In the genomic region with DNA sequence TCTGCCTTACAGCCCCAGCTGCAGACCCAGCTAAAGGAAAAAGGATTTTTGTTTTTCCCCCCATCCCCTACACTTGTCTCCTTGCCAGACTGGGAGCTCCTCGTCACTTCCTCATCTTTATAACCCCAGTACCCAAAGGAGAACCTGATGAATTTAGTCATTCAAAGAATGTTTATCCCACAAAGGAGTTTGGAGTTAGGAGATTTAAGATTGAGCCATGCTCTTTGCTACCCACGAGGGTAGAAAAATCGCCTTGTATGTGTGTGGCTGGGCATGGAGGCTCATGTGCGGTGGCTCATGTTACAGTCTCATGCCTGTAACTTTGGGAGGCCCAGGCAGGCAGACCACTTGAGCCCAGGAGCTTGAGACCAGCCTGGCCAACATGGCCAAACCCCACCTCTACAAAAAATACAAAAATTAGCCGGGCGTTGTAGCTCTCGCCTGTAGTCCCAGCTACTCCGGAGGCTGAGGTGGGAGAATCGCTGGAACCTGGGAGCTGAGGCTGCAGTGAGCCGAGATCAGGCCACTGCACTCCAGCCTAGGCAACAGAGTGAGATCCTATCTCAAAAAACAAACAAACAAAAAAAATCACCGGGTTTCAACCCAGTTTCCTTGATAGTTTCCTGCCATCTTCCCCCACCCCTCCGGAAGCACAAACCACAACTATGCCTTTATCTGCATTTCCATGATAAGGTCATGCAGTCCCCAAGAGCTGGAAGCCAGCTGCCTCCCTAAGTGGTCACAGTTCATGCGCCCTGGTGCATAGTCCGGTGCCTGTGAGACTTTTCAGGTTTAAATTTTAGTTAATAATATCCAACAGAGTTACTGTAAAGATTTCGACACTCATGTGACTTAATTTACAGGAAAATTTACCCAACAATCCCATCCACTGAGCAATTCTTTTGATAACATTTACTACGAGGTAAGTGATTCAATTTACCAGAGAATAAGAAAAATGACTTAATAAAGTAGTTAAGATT, we compare ENCODE assay signal across 8 cellular contexts. TPM values are rescaled to one million over a fixed set of nuclear protein-coding genes. Genes with fewer than 3 reads are reported as not detected.
DNase-seq lines count a peak whose midpoint lies in the region; FAIRE-seq and TF ChIP-seq lines count a peak whose summit lies in the region.

No MANE protein-coding gene starts in this region.

- no peaks in the 10 kb centered on the region for H3K9me3 ChIP-seq in endodermal cell (ENCODE audit: control insufficient read depth, low read length)

- peak overlapping the region; percentile 74 for H3K4me3 Mint-ChIP-seq in endodermal cell

- H3K9ac ChIP-seq in endodermal cell (ENCODE audit: extremely low read depth, low read length, poor library complexity, severe bottlenecking), result no peak overlapping the region

- H3K4me1 Mint-ChIP-seq in endodermal cell, result peaks cover 27% of the 10 kb centered on the region

- peaks cover 4% of the 10 kb centered on the region for H3K27me3 Mint-ChIP-seq in endodermal cell (ENCODE audit: insufficient read depth)

- DNase-seq in stimulated activated CD4-positive, alpha-beta T cell treated with anti-CD3 and anti-CD28 coated beads, Interleukin-2, amount 100 ng/mL, for 24 hours, result peak; percentile 27 to 31
- DNase-seq in stimulated activated CD4-positive, alpha-beta T cell treated with anti-CD3 and anti-CD28 coated beads, Interleukin-12 subunit alpha, Interleukin-12 subunit beta, amount 100 ng/mL, for 4 hours, result no peak
- DNase-seq in endodermal cell (no peak), retinal pigment epithelial cell (ENCODE audit: low read depth) (peak; percentile 76), cortex of kidney (lab: John Stamatoyannopoulos, UW) (no peak), dedifferentiated amniotic fluid mesenchymal stem cell (ENCODE audit: extremely low spot score) (no peak), frontal cortex (ENCODE audit: low spot score in 2 of 2) (no peak)

- no peaks in the 10 kb centered on the region for H3K9me3 Mint-ChIP-seq in endodermal cell

- H3K4me3 ChIP-seq in endodermal cell (ENCODE audit: low read length) (peak overlapping the region; percentile 86), retinal pigment epithelial cell (ENCODE audit: low read length) (peak overlapping the region; percentile 54)

- no peak overlapping the region for H3K27ac Mint-ChIP-seq in endodermal cell

- H3K27ac ChIP-seq in VCaP (peak overlapping the region; percentile 98), endodermal cell (ENCODE audit: low read depth, low read length) (no peak overlapping the region)

- 69 to 77% methylated on average over 3 to 16 of the region's 16 CpGs for WGBS in endodermal cell (ENCODE audit: insufficient coverage in 1 of 2, insufficient read length in 1 of 2), 2 experiments

- TF ChIP-seq CTCF in VCaP (conservative IDR thresholded peaks at IDR 0.05) (no peak), endodermal cell (conservative IDR thresholded peaks at IDR 0.05) (no peak), retinal pigment epithelial cell (conservative IDR thresholded peaks at IDR 0.05; ENCODE audit: low read depth, low read length) (no peak)

- H3K4me1 ChIP-seq in endodermal cell (ENCODE audit: control insufficient read depth, insufficient read depth, low read length), result no peaks in the 10 kb centered on the region

- peaks cover 8% of the 10 kb centered on the region for H3K36me3 Mint-ChIP-seq in endodermal cell (ENCODE audit: low read depth)

- no peaks in the 10 kb centered on the region for H3K27me3 ChIP-seq in endodermal cell (ENCODE audit: control insufficient read depth, insufficient read depth, low read length, poor library complexity, severe bottlenecking)

- no peaks in the 10 kb centered on the region for H3K36me3 ChIP-seq in endodermal cell (ENCODE audit: control insufficient read depth, insufficient read depth, low read length)

- no peak for FAIRE-seq in frontal cortex (lab: Jason Lieb, UNC)

RNA-seq across cellular contexts. Expression of a gene that starts 1.5 kb away (rescaled TPM):
- total RNA-seq in endodermal cell, result 10 to 100 TPM; 33.8 to 41.6 TPM
- polyA plus RNA-seq in endodermal cell (2013, experiment 1 of 2), result 25.9 TPM
- 26.2 TPM for polyA plus RNA-seq in endodermal cell (2013, experiment 2 of 2)
- 62.4 TPM for total RNA-seq in frontal cortex

RNA-seq across cellular contexts. Expression of a gene that starts 7.1 kb away (rescaled TPM):
- total RNA-seq in endodermal cell, result 10 to 100 TPM; 21.4 to 26.0 TPM
- 8.6 TPM for polyA plus RNA-seq in endodermal cell (2013, experiment 1 of 2)
- 11.0 TPM for polyA plus RNA-seq in endodermal cell (2013, experiment 2 of 2)
- 55.4 TPM for total RNA-seq in frontal cortex

RNA-seq across cellular contexts. Expression of a gene that starts 59.2 kb away (rescaled TPM):
- total RNA-seq in endodermal cell (10 to 100 TPM; 19.5 to 22.0 TPM), frontal cortex (35.1 TPM)
- 23.0 TPM for polyA plus RNA-seq in endodermal cell (2013, experiment 1 of 2)
- 18.6 TPM for polyA plus RNA-seq in endodermal cell (2013, experiment 2 of 2)

Comparison
In these comparisons a context has a peak if more than half of its experiments do, and no peak if none do; other contexts are left out.
1. DNase-seq: peak in stimulated activated CD4-positive, alpha-beta T cell treated with anti-CD3 and anti-CD28 coated beads, Interleukin-2, amount 100 ng/mL, for 24 hours (2 of 2) and retinal pigment epithelial cell (single experiment); none in stimulated activated CD4-positive, alpha-beta T cell treated with anti-CD3 and anti-CD28 coated beads, Interleukin-12 subunit alpha, Interleukin-12 subunit beta, amount 100 ng/mL, for 4 hours (single experiment), endodermal cell (single experiment), cortex of kidney (single experiment), dedifferentiated amniotic fluid mesenchymal stem cell (single experiment) and frontal cortex (0 of 2).